Comparison of ENCODE assay signal across 8 cellular contexts in genomic region chr13:29594310-29594709, GRCh38. TPM values are rescaled to one million over a fixed set of nuclear protein-coding genes. Genes with fewer than 3 reads are reported as not detected.
DNase-seq lines count a peak whose midpoint lies in the region; ATAC-seq and TF ChIP-seq lines count a peak whose summit lies in the region.

No MANE protein-coding gene starts in this region.

- H3K36me3 Mint-ChIP-seq in activated T-cell treated with anti-CD3 and anti-CD28 coated beads, Interleukin-2, amount 50 U/mL, for 4 hours (ENCODE audit: insufficient read depth): peaks cover 24% of the 10 kb centered on the region

- no peaks in the 10 kb centered on the region for H3K9me3 Mint-ChIP-seq in activated T-cell treated with anti-CD3 and anti-CD28 coated beads, Interleukin-2, amount 50 U/mL, for 4 hours

- H3K4me3 Mint-ChIP-seq in activated T-cell treated with anti-CD3 and anti-CD28 coated beads, Interleukin-2, amount 50 U/mL, for 4 hours: peak overlapping the region; percentile 93

- H3K4me1 Mint-ChIP-seq in activated T-cell treated with anti-CD3 and anti-CD28 coated beads, Interleukin-2, amount 50 U/mL, for 4 hours (ENCODE audit: low read depth): peaks cover 53% of the 10 kb centered on the region

- ATAC-seq in GM19025 (IDR thresholded peaks at IDR 0.05; ENCODE audit: low read depth, unreplicated experiment) (peak; percentile 24), HG03159 (IDR thresholded peaks at IDR 0.05; ENCODE audit: unreplicated experiment) (peak; percentile 28), omental fat pad (ENCODE audit: low FRiP score) (peak; percentile 31)
- peak; percentile 36 to 41 for ATAC-seq in activated T-cell treated with anti-CD3 and anti-CD28 coated beads, Interleukin-2, amount 50 U/mL, for 4 hours

- peak overlapping the region; percentile 100 for H3K27ac ChIP-seq in C4-2B

- DNase-seq in NCI-H774 (lab: John Stamatoyannopoulos, UW) (peak; percentile 8), fibroblast of the aortic adventitia (ENCODE audit: low read depth) (peak; percentile 79), omental fat pad (ENCODE audit: low spot score) (no peak), NCI-H187 treated with DMSO at 0.1 percent for 48 hours (lab: John Stamatoyannopoulos, UW) (no peak)
- peak; percentile 37 for DNase-seq in activated T-cell treated with anti-CD3 and anti-CD28 coated beads, Interleukin-2, amount 50 U/mL, for 4 hours

- H3K4me3 ChIP-seq in fibroblast of the aortic adventitia (ENCODE audit: low read depth, low read length): peak overlapping the region; percentile 85

- no peak for TF ChIP-seq CTCF in C4-2B (conservative IDR thresholded peaks at IDR 0.05)
- no peak for TF ChIP-seq CTCF in fibroblast of the aortic adventitia (IDR thresholded peaks at IDR 0.05; ENCODE audit: insufficient read depth, low read length)
- no peak for TF ChIP-seq CTCF in omental fat pad (IDR thresholded peaks at IDR 0.05)

- no peaks in the 10 kb centered on the region for H3K27me3 Mint-ChIP-seq in activated T-cell treated with anti-CD3 and anti-CD28 coated beads, Interleukin-2, amount 50 U/mL, for 4 hours (ENCODE audit: low read depth)

RNA-seq across cellular contexts. Expression of gene SLC7A1, which starts 1.2 kb away (rescaled TPM):
- total RNA-seq in activated T-cell treated with anti-CD3 and anti-CD28 coated beads, Interleukin-2, amount 50 U/mL, for 4 hours: 100 to 1,000 TPM; 173 to 216 (median 180) TPM
- total RNA-seq in fibroblast of the aortic adventitia (ENCODE audit: low replicate concordance) (3.8 and 33.1 TPM in 2 replicates), omental fat pad (10 to 100 TPM; 18.5 to 60.5 (median 25.8) TPM)

Comparison
In these comparisons a context has a peak if more than half of its experiments do, and no peak if none do; other contexts are left out.
1. DNase-seq: peak in NCI-H774 (single experiment), activated T-cell treated with anti-CD3 and anti-CD28 coated beads, Interleukin-2, amount 50 U/mL, for 4 hours (single experiment) and fibroblast of the aortic adventitia (single experiment); none in omental fat pad (single experiment) and NCI-H187 treated with DMSO at 0.1 percent for 48 hours (single experiment).
2. Peak in every context shown above with its lines, with median percentiles within 50 percentile points of each other: ATAC-seq.